ENCODE assay signal across 26 cellular contexts in the genomic region with DNA sequence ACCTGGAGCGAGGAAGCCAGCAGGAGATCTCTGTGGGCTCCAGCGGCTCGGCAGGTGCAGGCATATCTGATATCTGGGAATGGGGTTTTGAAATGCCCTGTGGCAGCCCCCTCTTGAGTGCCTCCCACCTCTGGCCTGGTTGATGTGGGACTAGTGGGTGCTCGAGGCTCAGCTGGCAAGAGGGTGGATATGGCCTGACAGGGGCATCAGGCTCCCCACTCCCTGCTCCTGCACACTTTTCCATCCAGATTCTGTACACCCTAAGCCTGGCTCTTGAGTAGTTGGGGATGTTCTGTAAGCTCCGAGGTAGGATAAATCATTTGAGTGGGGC.
"Had no signal": no experiment of that assay in that cellular context is flagged by ENCODE, and none has a peak within 500 bp of the region (broad histone marks: within the 10 kb centered on the region; RNA-seq: fewer than 3 reads in every experiment).

No MANE protein-coding gene starts in this region.

- H3K4me3 Mint-ChIP-seq: activated CD4-positive, alpha-beta memory T cell treated with anti-CD3 and anti-CD28 coated beads for 36 hours; activated CD8-positive, alpha-beta memory T cell treated with anti-CD3 and anti-CD28 coated beads, Interleukin-2, amount 10 ng/mL, durations not matched to agents 7 days and 5 days; activated CD8-positive, alpha-beta T cell treated with anti-CD3 and anti-CD28 coated beads, Interleukin-2, amount 10 ng/mL, durations not matched to agents 7 days and 5 days; activated naive CD4-positive, alpha-beta T cell treated with anti-CD3 and anti-CD28 coated beads, Interleukin-2, amount 10 ng/mL, durations not matched to agents 7 days and 5 days; WTC11 had no signal

- H3K36me3 Mint-ChIP-seq: activated CD4-positive, alpha-beta memory T cell treated with anti-CD3 and anti-CD28 coated beads for 36 hours; activated naive CD4-positive, alpha-beta T cell treated with anti-CD3 and anti-CD28 coated beads, Interleukin-2, amount 10 ng/mL, durations not matched to agents 7 days and 5 days; activated naive CD4-positive, alpha-beta T cell treated with anti-CD3 and anti-CD28 coated beads, Interleukin-2, amount 50 U/mL, for 72 hours had no signal

- H3K27me3 Mint-ChIP-seq: activated CD4-positive, alpha-beta memory T cell treated with anti-CD3 and anti-CD28 coated beads for 36 hours; activated CD8-positive, alpha-beta memory T cell treated with anti-CD3 and anti-CD28 coated beads, Interleukin-2, amount 10 ng/mL, durations not matched to agents 7 days and 5 days; activated naive CD4-positive, alpha-beta T cell treated with anti-CD3 and anti-CD28 coated beads, Interleukin-2, amount 10 ng/mL, durations not matched to agents 7 days and 5 days had no signal

- H3K36me3 ChIP-seq: adrenal gland, colonic mucosa had no signal

- H3K9me3 Mint-ChIP-seq: activated CD4-positive, alpha-beta memory T cell treated with anti-CD3 and anti-CD28 coated beads for 36 hours; activated naive CD4-positive, alpha-beta T cell treated with anti-CD3 and anti-CD28 coated beads, Interleukin-2, amount 10 ng/mL, durations not matched to agents 7 days and 5 days; activated naive CD4-positive, alpha-beta T cell treated with anti-CD3 and anti-CD28 coated beads, Interleukin-2, amount 50 U/mL, for 72 hours had no signal

- H3K9me3 ChIP-seq: adrenal gland, body of pancreas, colonic mucosa had no signal

- H3K27me3 ChIP-seq: adrenal gland, body of pancreas, colonic mucosa had no signal

- H3K27ac ChIP-seq: body of pancreas, colonic mucosa had no signal

- H3K4me1 ChIP-seq: colonic mucosa had no signal

- ATAC-seq: activated CD8-positive, alpha-beta memory T cell treated with anti-CD3 and anti-CD28 coated beads, Interleukin-2, amount 10 ng/mL, durations not matched to agents 7 days and 5 days; activated CD8-positive, alpha-beta T cell treated with anti-CD3 and anti-CD28 coated beads, Interleukin-2, amount 10 ng/mL, durations not matched to agents 7 days and 5 days; activated naive CD4-positive, alpha-beta T cell treated with anti-CD3 and anti-CD28 coated beads, Interleukin-2, amount 50 U/mL, for 72 hours; body of pancreas; esophagus mucosa; WTC11 had no signal

- DNase-seq: activated CD4-positive, alpha-beta memory T cell treated with anti-CD3 and anti-CD28 coated beads for 36 hours; activated CD4-positive, alpha-beta T cell treated with anti-CD3 and anti-CD28 coated beads for 1 hour; activated CD4-positive, alpha-beta T cell treated with anti-CD3 and anti-CD28 coated beads for 4 hours; activated CD4-positive, alpha-beta T cell treated with anti-CD3 and anti-CD28 coated beads, Interleukin-2, amount 50 U/mL, for 1 hour; activated CD8-positive, alpha-beta memory T cell treated with anti-CD3 and anti-CD28 coated beads, Interleukin-2, amount 10 ng/mL, durations not matched to agents 7 days and 5 days; activated CD8-positive, alpha-beta memory T cell treated with anti-CD3 and anti-CD28 coated beads, Interleukin-2, amount 50 U/mL, for 4 hours; activated CD8-positive, alpha-beta T cell treated with anti-CD3 and anti-CD28 coated beads, Interleukin-2, amount 10 ng/mL, durations not matched to agents 7 days and 5 days; activated gamma-delta T cell; activated naive CD4-positive, alpha-beta T cell; activated naive CD4-positive, alpha-beta T cell treated with anti-CD3 and anti-CD28 coated beads, Interleukin-2, amount 10 ng/mL, durations not matched to agents 7 days and 5 days; activated T-cell treated with anti-CD3 and anti-CD28 coated beads, Interleukin-2, amount 50 U/mL, for 1 hour; activated T-cell treated with anti-CD3 and anti-CD28 coated beads, Interleukin-2, amount 50 U/mL, for 48 hours; adrenal gland; amygdala; aorta; body of pancreas; central memory CD4-positive, alpha-beta T cell; cerebellar nuclear complex; colonic mucosa; effector CD8-positive, alpha-beta T cell; foreskin fibroblast; head of caudate nucleus; T-helper 2 cell had no signal

- H3K4me3 ChIP-seq: adrenal gland, body of pancreas, colonic mucosa had no signal

- H3K27ac Mint-ChIP-seq: activated CD4-positive, alpha-beta memory T cell treated with anti-CD3 and anti-CD28 coated beads for 36 hours; activated CD8-positive, alpha-beta memory T cell treated with anti-CD3 and anti-CD28 coated beads, Interleukin-2, amount 10 ng/mL, durations not matched to agents 7 days and 5 days; activated CD8-positive, alpha-beta T cell treated with anti-CD3 and anti-CD28 coated beads, Interleukin-2, amount 10 ng/mL, durations not matched to agents 7 days and 5 days; activated naive CD4-positive, alpha-beta T cell treated with anti-CD3 and anti-CD28 coated beads, Interleukin-2, amount 10 ng/mL, durations not matched to agents 7 days and 5 days; activated naive CD4-positive, alpha-beta T cell treated with anti-CD3 and anti-CD28 coated beads, Interleukin-2, amount 50 U/mL, for 72 hours; WTC11 had no signal
